27 cellular contexts compared by ENCODE assay signal in the genomic region with DNA sequence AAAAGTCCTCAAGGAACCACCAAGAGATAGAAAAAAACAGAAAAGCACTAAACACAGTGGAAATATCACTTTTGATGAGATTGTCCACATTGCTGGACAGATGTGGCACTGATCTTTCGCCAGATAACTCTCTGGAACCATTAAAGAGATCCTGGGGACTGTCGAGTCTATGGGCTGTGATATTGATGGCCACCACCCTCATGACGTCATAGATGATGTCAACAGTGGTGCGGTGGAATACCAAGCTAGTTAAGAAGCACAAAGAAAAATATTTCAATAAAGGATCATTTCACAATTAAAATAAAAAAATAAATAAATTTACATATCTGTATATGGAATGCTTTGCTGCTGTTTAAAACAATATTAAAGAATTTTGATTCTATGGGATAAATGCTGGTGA.
"Had no signal": no experiment of that assay in that cellular context is flagged by ENCODE, and none has a peak within 500 bp of the region (broad histone marks: within the 10 kb centered on the region; RNA-seq: fewer than 3 reads in every experiment).

No MANE protein-coding gene starts in this region.

- H3K4me3 ChIP-seq: colonic mucosa, coronary artery, dorsolateral prefrontal cortex, esophagus muscularis mucosa, esophagus squamous epithelium, gastrocnemius medialis, gastroesophageal sphincter, heart left ventricle, heart right ventricle had no signal

- FAIRE-seq: colon, endometrium, endothelial cell of umbilical vein, frontal cortex had no signal

- H3K27ac ChIP-seq: colonic mucosa, coronary artery, dorsolateral prefrontal cortex, epithelial cell of prostate, esophagus muscularis mucosa, esophagus squamous epithelium, foreskin keratinocyte, gastrocnemius medialis, gastroesophageal sphincter, heart left ventricle, heart right ventricle had no signal

- H3K4me1 ChIP-seq: colonic mucosa, esophagus squamous epithelium, foreskin keratinocyte, gastrocnemius medialis had no signal

- H3K9me3 ChIP-seq: colonic mucosa, esophagus muscularis mucosa, esophagus squamous epithelium, gastrocnemius medialis, gastroesophageal sphincter, heart left ventricle, heart right ventricle had no signal

- H3K27me3 ChIP-seq: colonic mucosa, dorsolateral prefrontal cortex, esophagus muscularis mucosa, esophagus squamous epithelium, gastrocnemius medialis, gastroesophageal sphincter, heart left ventricle, heart right ventricle had no signal

- DNase-seq: colonic mucosa; cortex of kidney; dermis blood vessel endothelial cell; dorsolateral prefrontal cortex; effector CD4-positive, alpha-beta T cell; effector CD8-positive, alpha-beta T cell; effector memory CD4-positive, alpha-beta T cell; effector memory CD8-positive, alpha-beta T cell; endodermal cell; esophagus squamous epithelium; foreskin fibroblast; foreskin keratinocyte; foreskin melanocyte; gastrocnemius medialis; glutamatergic neuron; head of caudate nucleus; heart left ventricle; heart right ventricle had no signal

- ATAC-seq: effector memory CD8-positive, alpha-beta T cell; esophagus mucosa; foreskin keratinocyte; gastrocnemius medialis; gastroesophageal sphincter; heart left ventricle; heart right ventricle had no signal

- H3K36me3 ChIP-seq: colonic mucosa, esophagus muscularis mucosa, esophagus squamous epithelium, gastrocnemius medialis, gastroesophageal sphincter, heart left ventricle, heart right ventricle had no signal
